In the genomic region with DNA sequence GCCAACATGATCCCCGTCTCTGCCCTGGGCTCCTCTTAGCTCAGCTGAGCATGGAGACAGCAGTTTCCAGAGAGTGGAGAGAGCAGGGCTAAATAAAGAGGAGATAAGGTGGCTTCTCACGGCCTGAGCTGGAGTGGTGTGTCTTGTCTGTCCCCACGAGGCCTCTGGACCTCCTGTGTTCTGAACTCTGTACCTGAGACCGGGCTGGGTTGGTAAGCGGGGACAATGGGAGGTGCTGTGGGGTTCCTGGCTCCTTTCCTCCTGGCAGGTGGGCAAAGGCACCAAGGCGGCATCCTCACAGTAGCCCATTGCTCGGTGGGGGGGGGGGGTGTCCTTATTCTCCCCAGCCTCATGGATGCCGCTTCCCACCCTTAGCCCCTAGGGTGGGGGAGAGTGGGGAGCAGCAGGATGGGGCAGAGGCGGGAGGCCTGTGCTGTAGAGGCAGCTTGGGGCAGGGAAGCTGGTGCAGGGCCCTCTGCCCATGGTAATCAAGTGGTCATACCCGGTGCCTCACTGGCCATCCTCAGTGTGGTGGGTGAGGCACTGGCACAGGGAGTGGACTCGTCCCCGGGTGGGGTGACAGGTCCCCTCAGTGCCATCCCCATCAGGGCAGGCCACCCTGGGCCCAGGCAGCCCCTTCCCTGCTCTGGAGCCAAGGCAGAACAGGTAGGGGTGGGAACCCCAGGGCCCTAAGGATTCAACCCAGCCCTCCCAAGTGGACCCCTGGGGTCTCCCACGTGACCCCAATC, we compare ENCODE assay signal across 22 cellular contexts. TPM values are rescaled to one million over a fixed set of nuclear protein-coding genes. Genes with fewer than 3 reads are reported as not detected.
DNase-seq lines count a peak whose midpoint lies in the region; ATAC-seq and TF ChIP-seq lines count a peak whose summit lies in the region.
"Had no signal": no experiment of that assay in that cellular context is flagged by ENCODE, and none has a peak within 500 bp of the region (broad histone marks: within the 10 kb centered on the region; RNA-seq: fewer than 3 reads in every experiment).

No MANE protein-coding gene starts in this region.

- no peaks in the 10 kb centered on the region for H3K79me2 ChIP-seq in neural progenitor cell (ENCODE audit: low read depth)

- H3K4me2 ChIP-seq in neural progenitor cell = no peak overlapping the region

- no peaks in the 10 kb centered on the region for H3K27me3 Mint-ChIP-seq in neural progenitor cell (ENCODE audit: insufficient read depth, low read depth)
- H3K27me3 Mint-ChIP-seq: CD4-positive, alpha-beta memory T cell had no signal

- TF ChIP-seq CTCF in heart left ventricle (IDR thresholded peaks at IDR 0.05) (no peak), WERI-Rb-1 (IDR thresholded peaks at IDR 0.05; ENCODE audit: low read depth, low read length) (no peak), neural progenitor cell (IDR thresholded peaks at IDR 0.05) (no peak)

- H3K27ac Mint-ChIP-seq in neural progenitor cell = peak overlapping the region; percentile 74

- H3K4me3 ChIP-seq in heart left ventricle (no peak overlapping the region), WERI-Rb-1 (ENCODE audit: low read depth, low read length) (no peak overlapping the region), neural progenitor cell (no peak overlapping the region)
- H3K4me3 ChIP-seq: SJCRH30 had no signal

- no peak overlapping the region for H2AFZ ChIP-seq in neural progenitor cell (replicated peaks)

- peaks cover 0 to 12% (median 2%) of the 10 kb centered on the region in 12 donors for H3K4me1 ChIP-seq in heart left ventricle
- H3K4me1 ChIP-seq in neural progenitor cell = peaks cover 19% of the 10 kb centered on the region

- TF ChIP-seq POLR2A in heart left ventricle (IDR thresholded peaks at IDR 0.05) = no peak

- H3F3A ChIP-seq in neural progenitor cell (ENCODE audit: low read depth) = peaks cover 14% of the 10 kb centered on the region

- peak in 3 of 4 donors; percentile 6 to 37 (median 23) for ATAC-seq in heart left ventricle
- ATAC-seq in left cardiac atrium = no peak
- ATAC-seq: PC-3 had no signal

- DNase-seq in heart left ventricle = peak in 1 of 5 donors; percentile 53
- DNase-seq in left cardiac atrium = no peak
- DNase-seq in WERI-Rb-1 = no peak
- no peak for DNase-seq in neural progenitor cell (ENCODE audit: low spot score)
- no peak for DNase-seq in T-helper 1 cell
- DNase-seq in nucleus accumbens (lab: John Stamatoyannopoulos, UW) = no peak
- no peak for DNase-seq in NCI-H2227 treated with DMSO at 0.1 percent for 48 hours (lab: John Stamatoyannopoulos, UW)
- DNase-seq: CD4-positive, alpha-beta memory T cell; DMS153; GDM1; HCEC 1CT; KBM-7; NCI-H1105; NCI-H187; NCI-H2107; NCI-H226; NCI-H524 treated with DMSO at 0.1 percent for 48 hours; PC-3; RPMI8226; SJCRH30 had no signal

- no peaks in the 10 kb centered on the region for H3K9me3 Mint-ChIP-seq in neural progenitor cell
- H3K9me3 Mint-ChIP-seq: CD4-positive, alpha-beta memory T cell had no signal

- H3K36me3 Mint-ChIP-seq in neural progenitor cell = no peaks in the 10 kb centered on the region

- H3K4me1 Mint-ChIP-seq in neural progenitor cell = peaks cover 16% of the 10 kb centered on the region

- H3K9me3 ChIP-seq in heart left ventricle = no peaks in the 10 kb centered on the region
- no peaks in the 10 kb centered on the region for H3K9me3 ChIP-seq in WERI-Rb-1 (ENCODE audit: severe bottlenecking)
- no peaks in the 10 kb centered on the region for H3K9me3 ChIP-seq in neural progenitor cell (ENCODE audit: low read depth)
- H3K9me3 ChIP-seq: SJCRH30 had no signal

- no peak overlapping the region for H3K9ac ChIP-seq in neural progenitor cell

- no peaks in the 10 kb centered on the region for H3K27me3 ChIP-seq in heart left ventricle
- no peaks in the 10 kb centered on the region for H3K27me3 ChIP-seq in WERI-Rb-1 (ENCODE audit: insufficient read depth, low read depth, severe bottlenecking)
- H3K27me3 ChIP-seq in neural progenitor cell = no peaks in the 10 kb centered on the region

- H3K4me3 Mint-ChIP-seq in neural progenitor cell = no peak overlapping the region
- H3K4me3 Mint-ChIP-seq: CD4-positive, alpha-beta memory T cell had no signal

- H3K36me3 ChIP-seq in heart left ventricle (peaks cover 0 to 56% (median 9%) of the 10 kb centered on the region in 9 donors), WERI-Rb-1 (peaks cover 36% of the 10 kb centered on the region), neural progenitor cell (no peaks in the 10 kb centered on the region)
- H3K36me3 ChIP-seq: SJCRH30 had no signal

- H4K20me1 ChIP-seq in neural progenitor cell (ENCODE audit: low read depth) = no peaks in the 10 kb centered on the region

- H3K27ac ChIP-seq in heart left ventricle = no peak overlapping the region
- H3K27ac ChIP-seq in WERI-Rb-1 = peak overlapping the region; percentile 97
- H3K27ac ChIP-seq in neural progenitor cell = no peak overlapping the region
- H3K27ac ChIP-seq: SJCRH30 had no signal

- WGBS in heart left ventricle, 4 donors = 73 to 85% (median 81%) methylated on average over 7 to 13 of the region's 13 CpGs

- intact Hi-C loops in heart left ventricle (cut with DNase I) = loop anchor here in 1 of 10 donors (5.0 kb wide), 1 partner anchor 77 kb away; no protein-coding TSS in a partner anchor
- intact Hi-C loops in left cardiac atrium (cut with DNase I) = no loop called here

RNA-seq across cellular contexts. Expression of a gene that starts 2.8 kb away (rescaled TPM):
- total RNA-seq in heart left ventricle = not detected
- polyA plus RNA-seq in heart left ventricle = under 1 TPM in 1 of 2 donors, not detected in 1; 0.19 TPM
- not detected for total RNA-seq in left cardiac atrium
- total RNA-seq in neural progenitor cell (ENCODE audit: low replicate concordance) = not detected in 2 replicates
- total RNA-seq: CD4-positive, alpha-beta memory T cell; Daoy; PC-3 had no signal
- polyA plus RNA-seq: BJ; CD4-positive, alpha-beta memory T cell had no signal

RNA-seq across cellular contexts. Expression of a gene that starts 17.2 kb away (rescaled TPM):
- total RNA-seq in heart left ventricle = 10 to 100 TPM; 23.0 to 36.1 (median 31.8) TPM
- polyA plus RNA-seq in heart left ventricle = 10 to 100 TPM; 16.0 to 19.3 TPM
- 10 to 100 TPM; 28.3 to 29.1 TPM for total RNA-seq in left cardiac atrium
- total RNA-seq in neural progenitor cell (ENCODE audit: low replicate concordance) = 20.6 and 46.6 TPM in 2 replicates

RNA-seq across cellular contexts. Expression of a gene that starts 31.1 kb away (rescaled TPM):
- total RNA-seq in heart left ventricle = 10 to 100 TPM in 7 of 9 donors, 1 to 10 TPM in 2; 6.3 to 49.4 (median 14.1) TPM
- 10 to 100 TPM; 11.7 to 18.3 TPM for polyA plus RNA-seq in heart left ventricle
- total RNA-seq in left cardiac atrium = 10 to 100 TPM; 16.0 to 18.9 TPM
- 0.79 and 5.0 TPM in 2 replicates for total RNA-seq in neural progenitor cell (ENCODE audit: low replicate concordance)

Comparison
In these comparisons a context has a peak if more than half of its experiments do, and no peak if none do; other contexts are left out.
1. ATAC-seq: peak in heart left ventricle (3 of 4); none in left cardiac atrium (0 of 2).